ENCODE assay signal across 11 cellular contexts in the genomic region with DNA sequence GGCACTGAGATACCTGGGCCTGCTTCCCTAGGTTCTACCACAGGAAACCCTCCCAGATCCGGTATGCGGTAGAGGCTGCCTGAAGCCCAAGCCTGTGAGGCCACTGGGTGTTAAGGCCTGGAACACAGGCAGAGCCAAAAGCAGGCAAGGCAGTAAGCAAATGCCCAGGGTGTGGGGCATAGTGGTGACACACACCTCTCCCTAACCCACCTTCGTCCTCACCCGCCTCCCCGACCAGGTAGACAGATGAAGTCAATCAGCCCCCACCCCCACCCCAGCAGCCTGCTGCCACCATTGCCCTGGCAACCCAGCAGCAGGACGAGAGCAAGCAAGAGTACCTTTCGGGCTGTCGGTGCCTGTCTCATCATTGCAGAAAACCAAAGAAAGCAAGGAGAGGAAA. TPM values are rescaled to one million over a fixed set of nuclear protein-coding genes. Genes with fewer than 3 reads are reported as not detected.
DNase-seq lines count a peak whose midpoint lies in the region; ATAC-seq, FAIRE-seq and TF ChIP-seq lines count a peak whose summit lies in the region.
"Had no signal": no experiment of that assay in that cellular context is flagged by ENCODE, and none has a peak within 500 bp of the region (broad histone marks: within the 10 kb centered on the region; RNA-seq: fewer than 3 reads in every experiment).

No MANE protein-coding gene starts in this region.

- H3K27me3 ChIP-seq in breast epithelium (no peaks in the 10 kb centered on the region), fibroblast of lung (ENCODE audit: control insufficient read depth, insufficient read depth, low read length) (no peaks in the 10 kb centered on the region), muscle layer of duodenum (ENCODE audit: low read depth, low read length) (no peaks in the 10 kb centered on the region)

- H3K36me3 ChIP-seq in breast epithelium: peaks cover 6% of the 10 kb centered on the region
- H3K36me3 ChIP-seq in fibroblast of lung (ENCODE audit: control insufficient read depth, insufficient read depth, low read length): peaks cover 19% of the 10 kb centered on the region
- H3K36me3 ChIP-seq in muscle layer of duodenum (ENCODE audit: control insufficient read depth in 1 of 2, insufficient read depth in 2 of 2, low read length in 2 of 2): peaks cover 42 to 52% of the 10 kb centered on the region in 2 donors

- peaks cover 16% of the 10 kb centered on the region for H3K79me2 ChIP-seq in fibroblast of lung (ENCODE audit: control insufficient read depth, insufficient read depth, low read length)

- CTCF ChIA-PET in MCF 10A (lab: Yijun Ruan, JAX): no interaction called here

- H3K4me1 ChIP-seq in breast epithelium (no peaks in the 10 kb centered on the region), fibroblast of lung (ENCODE audit: control insufficient read depth, extremely low read depth, insufficient read depth, low read length) (peaks cover 3% of the 10 kb centered on the region), muscle layer of duodenum (ENCODE audit: control insufficient read depth in 1 of 2, insufficient read depth in 2 of 2, low read length in 2 of 2) (peaks cover 2 to 39% of the 10 kb centered on the region in 2 donors)

- no TSS peak for BruUV-seq in MCF 10A (replicated peaks; lab: Mats Ljungman, UMichigan)

- no peaks in the 10 kb centered on the region for H3K4me1 Mint-ChIP-seq in MCF 10A (ENCODE audit: insufficient read depth, unreplicated experiment)
- peaks cover 4% of the 10 kb centered on the region for H3K4me1 Mint-ChIP-seq in activated T-cell treated with anti-CD3 and anti-CD28 coated beads, Interleukin-2, amount 50 U/mL, for 24 hours (ENCODE audit: low read depth)

- no peaks in the 10 kb centered on the region for H4K20me1 ChIP-seq in fibroblast of lung (ENCODE audit: control insufficient read depth, extremely low read depth, insufficient read depth, low read length)

- peak overlapping the region in 1 of 2 donors; percentile 9 for H3K27ac ChIP-seq in breast epithelium
- H3K27ac ChIP-seq in fibroblast of lung (ENCODE audit: insufficient read depth, low read length): no peak overlapping the region
- H3K27ac ChIP-seq in muscle layer of duodenum (ENCODE audit: low read length): no peak overlapping the region

- H3K27ac Mint-ChIP-seq in MCF 10A (ENCODE audit: low read depth, unreplicated experiment): no peak overlapping the region
- H3K27ac Mint-ChIP-seq in activated T-cell treated with anti-CD3 and anti-CD28 coated beads, Interleukin-2, amount 50 U/mL, for 24 hours: no peak overlapping the region
- H3K27ac Mint-ChIP-seq: B cell had no signal

- no peak for ATAC-seq in GM18498 (IDR thresholded peaks at IDR 0.05; ENCODE audit: unreplicated experiment)

- no peak overlapping the region for H2AFZ ChIP-seq in fibroblast of lung (ENCODE audit: low read length)

- peak overlapping the region; percentile 4 for H3K9ac ChIP-seq in fibroblast of lung (ENCODE audit: insufficient read depth, low read length)

- H3K4me3 Mint-ChIP-seq in MCF 10A (ENCODE audit: unreplicated experiment): no peak overlapping the region
- H3K4me3 Mint-ChIP-seq in activated T-cell treated with anti-CD3 and anti-CD28 coated beads, Interleukin-2, amount 50 U/mL, for 24 hours: no peak overlapping the region
- H3K4me3 Mint-ChIP-seq: B cell had no signal

- H3K4me2 ChIP-seq in fibroblast of lung (ENCODE audit: extremely low read depth, insufficient read depth, low read length): no peak overlapping the region

- peaks cover 42% of the 10 kb centered on the region for H3K36me3 Mint-ChIP-seq in MCF 10A (ENCODE audit: insufficient read depth, unreplicated experiment)
- H3K36me3 Mint-ChIP-seq in activated T-cell treated with anti-CD3 and anti-CD28 coated beads, Interleukin-2, amount 50 U/mL, for 24 hours (ENCODE audit: low read depth): peaks cover 72% of the 10 kb centered on the region

- peak overlapping the region; percentile 7 to 44 (median 21) for H3K4me3 ChIP-seq in breast epithelium
- peak overlapping the region in 1 of 4 experiments; percentile 17 for H3K4me3 ChIP-seq in fibroblast of lung (replicated peaks in 1 of 4; ENCODE audit: control extremely low read depth in 1 of 4, insufficient read depth in 1 of 4, low read depth in 3 of 4, low read length in 4 of 4)
- H3K4me3 ChIP-seq in muscle layer of duodenum (ENCODE audit: low read depth in 1 of 2, low read length in 2 of 2): peak overlapping the region; percentile 43 to 65
- H3K4me3 ChIP-seq: mucosa of descending colon had no signal

- peak; percentile 89 for FAIRE-seq in urothelium cell line (lab: Jason Lieb, UNC)

- DNase-seq in breast epithelium (ENCODE audit: low spot score in 2 of 2) (no peak), MCF 10A (ENCODE audit: unreplicated experiment) (no peak), fibroblast of lung (ENCODE audit: low read depth in 2 of 2) (no peak), urothelium cell line (ENCODE audit: low spot score) (no peak), Ammon's horn (ENCODE audit: low spot score) (no peak)
- no peak for DNase-seq in activated T-cell treated with anti-CD3 and anti-CD28 coated beads, Interleukin-2, amount 50 U/mL, for 24 hours
- DNase-seq: T1000 had no signal

- H3K9me3 ChIP-seq in breast epithelium: no peaks in the 10 kb centered on the region
- H3K9me3 ChIP-seq in fibroblast of lung (ENCODE audit: control insufficient read depth, insufficient read depth, low read depth, low read length): no peaks in the 10 kb centered on the region
- no peaks in the 10 kb centered on the region for H3K9me3 ChIP-seq in muscle layer of duodenum (ENCODE audit: control insufficient read depth in 1 of 2, low read length in 2 of 2)
- H3K9me3 ChIP-seq: mucosa of descending colon had no signal

- no peak for TF ChIP-seq CTCF in breast epithelium (IDR thresholded peaks at IDR 0.05)
- TF ChIP-seq CTCF in MCF 10A (IDR thresholded peaks at IDR 0.05; ENCODE audit: unreplicated experiment): no peak
- no peak for TF ChIP-seq CTCF in fibroblast of lung (conservative IDR thresholded peaks at IDR 0.05 in 1 of 2, IDR thresholded peaks at IDR 0.05 in 1 of 2; ENCODE audit: low read depth in 1 of 2, low read length in 2 of 2)

- POLR2A ChIA-PET in MCF 10A (lab: Yijun Ruan, JAX): no interaction called here

- intact Hi-C loops in breast epithelium (cut with DNase I; ENCODE audit: low total_unique reads): no loop called here
- intact Hi-C loops in MCF 10A (cut with micrococcal nuclease): no loop called here

- H3K9me3 Mint-ChIP-seq in MCF 10A (ENCODE audit: unreplicated experiment): no peaks in the 10 kb centered on the region
- H3K9me3 Mint-ChIP-seq in activated T-cell treated with anti-CD3 and anti-CD28 coated beads, Interleukin-2, amount 50 U/mL, for 24 hours: no peaks in the 10 kb centered on the region

- no peak for TF ChIP-seq POLR2A in breast epithelium (IDR thresholded peaks at IDR 0.05)

- H3K27me3 Mint-ChIP-seq in MCF 10A (ENCODE audit: insufficient read depth, unreplicated experiment): no peaks in the 10 kb centered on the region
- no peaks in the 10 kb centered on the region for H3K27me3 Mint-ChIP-seq in activated T-cell treated with anti-CD3 and anti-CD28 coated beads, Interleukin-2, amount 50 U/mL, for 24 hours
- H3K27me3 Mint-ChIP-seq: B cell had no signal

RNA-seq across cellular contexts. Expression of gene DCTN1, which starts 6.1 kb away (rescaled TPM):
- total RNA-seq in breast epithelium: 100 to 1,000 TPM in 2 of 3 donors, 10 to 100 TPM in 1; 92.2 to 125 (median 103) TPM
- 113 and 117 TPM in 2 replicates for total RNA-seq in MCF 10A (2022)
- 157 and 228 TPM in 2 replicates for total RNA-seq in fibroblast of lung
- polyA plus RNA-seq in fibroblast of lung: 133 and 193 TPM in 2 replicates
- polyA plus RNA-seq in fibroblast of lung (2012): 213 and 279 TPM in 2 replicates
- 562 and 638 TPM in 2 replicates for polyA minus RNA-seq in fibroblast of lung (ENCODE audit: low replicate concordance)

RNA-seq across cellular contexts. Expression of gene SLC4A5, which starts 30.8 kb away (rescaled TPM):
- total RNA-seq in breast epithelium (1 to 10 TPM; 2.1 to 9.2 (median 6.2) TPM), MCF 10A (2022) (0.12 and 0.70 TPM in 2 replicates), fibroblast of lung (under 0.01 and 0.17 TPM in 2 replicates)
- 0.12 and 0.19 TPM in 2 replicates for polyA plus RNA-seq in fibroblast of lung
- polyA plus RNA-seq in fibroblast of lung (2012): 0.14 and 0.17 TPM in 2 replicates
- polyA minus RNA-seq in fibroblast of lung (ENCODE audit: low replicate concordance): 2.8 TPM in 1 of 2 replicates, not detected in the other

RNA-seq across cellular contexts. Expression of gene C2orf81, which starts 47.4 kb away (rescaled TPM):
- total RNA-seq in breast epithelium: 1 to 10 TPM in 2 of 3 donors, under 1 TPM in 1; 0.64 to 1.6 (median 1.3) TPM
- total RNA-seq in MCF 10A (2022): 4.3 and 5.6 TPM in 2 replicates
- total RNA-seq in fibroblast of lung: 0.77 and 1.5 TPM in 2 replicates
- 0.25 and 0.37 TPM in 2 replicates for polyA plus RNA-seq in fibroblast of lung
- polyA plus RNA-seq in fibroblast of lung (2012): 1.1 and 1.9 TPM in 2 replicates
- 1.0 and 1.2 TPM in 2 replicates for polyA minus RNA-seq in fibroblast of lung (ENCODE audit: low replicate concordance)

RNA-seq across cellular contexts. Expression of gene WDR54, which starts 47.5 kb away (rescaled TPM):
- total RNA-seq in breast epithelium: 10 to 100 TPM in 1 of 3 donors, 1 to 10 TPM in 2; 6.7 to 13.1 (median 9.4) TPM
- total RNA-seq in MCF 10A (2022): 16.4 and 19.9 TPM in 2 replicates
- total RNA-seq in fibroblast of lung: 23.9 and 27.1 TPM in 2 replicates
- polyA plus RNA-seq in fibroblast of lung: 24.3 and 34.0 TPM in 2 replicates
- 32.9 and 48.2 TPM in 2 replicates for polyA plus RNA-seq in fibroblast of lung (2012)
- 78.8 and 104 TPM in 2 replicates for polyA minus RNA-seq in fibroblast of lung (ENCODE audit: low replicate concordance)
